22 cellular contexts compared by ENCODE assay signal in the genomic region with DNA sequence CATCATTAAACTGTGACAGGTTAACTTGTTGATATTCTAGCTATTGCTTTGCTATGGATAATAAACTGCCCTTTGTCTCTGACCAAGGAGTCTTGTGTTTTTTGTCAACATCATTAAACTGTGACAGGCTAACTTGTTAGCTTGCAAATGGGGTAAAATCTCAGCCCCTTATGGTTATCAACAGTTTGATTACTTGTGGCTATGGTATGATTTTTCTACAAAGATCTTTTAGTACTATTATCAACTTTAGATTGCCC. TPM values are rescaled to one million over a fixed set of nuclear protein-coding genes. Genes with fewer than 3 reads are reported as not detected.
DNase-seq lines count a peak whose midpoint lies in the region; ATAC-seq and TF ChIP-seq lines count a peak whose summit lies in the region.
"Had no signal": no experiment of that assay in that cellular context is flagged by ENCODE, and none has a peak within 500 bp of the region (broad histone marks: within the 10 kb centered on the region; RNA-seq: fewer than 3 reads in every experiment).

No MANE protein-coding gene starts in this region.

- TF ChIP-seq CTCF in 22Rv1 (IDR thresholded peaks at IDR 0.05) (no peak), VCaP (conservative IDR thresholded peaks at IDR 0.05) (no peak), fibroblast of villous mesenchyme (IDR thresholded peaks at IDR 0.05; ENCODE audit: insufficient read depth, low read depth, low read length) (no peak), right atrium auricular region (IDR thresholded peaks at IDR 0.05) (no peak), tibial nerve (IDR thresholded peaks at IDR 0.05) (no peak)

- no peaks in the 10 kb centered on the region for H3K9me3 ChIP-seq in right atrium auricular region
- H3K9me3 ChIP-seq in tibial nerve: no peaks in the 10 kb centered on the region
- H3K9me3 ChIP-seq in neuronal stem cell (replicated peaks in 1 of 2; ENCODE audit: control insufficient read depth in 2 of 2, insufficient read depth in 1 of 2, low read depth in 1 of 2, low read length in 2 of 2): no peaks in the 10 kb centered on the region
- H3K9me3 ChIP-seq: A549; BE2C; BLaER1 treated with 17β-estradiol and CSF1 and Interleukin-3, amounts not matched to agents 10 nM and 100 nM had no signal

- H3K4me3 ChIP-seq in fibroblast of villous mesenchyme (ENCODE audit: low read depth, low read length) (no peak overlapping the region), right atrium auricular region (no peak overlapping the region), tibial nerve (no peak overlapping the region), neuronal stem cell (ENCODE audit: low read length in 2 of 2) (no peak overlapping the region)
- H3K4me3 ChIP-seq: A549; BLaER1 treated with 17β-estradiol and CSF1 and Interleukin-3, amounts not matched to agents 10 nM and 100 nM; GM23248 had no signal

- H4K8ac ChIP-seq in neuronal stem cell (ENCODE audit: low read depth, low read length): no peak overlapping the region

- no peak overlapping the region for H3K14ac ChIP-seq in neuronal stem cell (ENCODE audit: low read length)

- H3K79me1 ChIP-seq in neuronal stem cell (ENCODE audit: low read depth, low read length): no peaks in the 10 kb centered on the region

- DNase-seq in NCI-H69 (lab: John Stamatoyannopoulos, UW) (peak; percentile 32), fibroblast of villous mesenchyme (ENCODE audit: low read depth) (peak; percentile 49), right atrium auricular region (ENCODE audit: low spot score) (no peak), tibial nerve (ENCODE audit: low spot score in 2 of 2) (no peak), neuronal stem cell (ENCODE audit: low spot score) (no peak)
- DNase-seq: 8988T; ACHN; AML-193; BE2C; CD4-positive, alpha-beta T cell; CD8-positive, alpha-beta memory T cell; COR-L47; DMS153; DND-41; GM23248; H7; HCEC 1CT had no signal

- H3K23ac ChIP-seq in neuronal stem cell (ENCODE audit: low read depth, low read length, poor library complexity): no peak overlapping the region

- H3K9ac ChIP-seq in neuronal stem cell (ENCODE audit: low read depth, low read length, poor library complexity): no peak overlapping the region
- H3K9ac ChIP-seq: BLaER1 treated with 17β-estradiol and CSF1 and Interleukin-3, amounts not matched to agents 10 nM and 100 nM; GM23248 had no signal

- H3K18ac ChIP-seq in neuronal stem cell (ENCODE audit: low read length): no peak overlapping the region

- no peak overlapping the region for H2BK12ac ChIP-seq in neuronal stem cell (ENCODE audit: low read length)

- peaks cover 0 to 13% of the 10 kb centered on the region in 2 donors for H3K4me1 ChIP-seq in right atrium auricular region
- H3K4me1 ChIP-seq in tibial nerve: no peaks in the 10 kb centered on the region
- no peaks in the 10 kb centered on the region for H3K4me1 ChIP-seq in neuronal stem cell (ENCODE audit: control insufficient read depth in 2 of 2, insufficient read depth in 1 of 2, low read depth in 1 of 2, low read length in 2 of 2)
- H3K4me1 ChIP-seq: BE2C had no signal

- no peak overlapping the region for H2BK120ac ChIP-seq in neuronal stem cell (ENCODE audit: low read depth, low read length)

- no peak overlapping the region for H2BK15ac ChIP-seq in neuronal stem cell (ENCODE audit: low read length)

- no peak overlapping the region for H2BK5ac ChIP-seq in neuronal stem cell (ENCODE audit: low read length)

- no peak for TF ChIP-seq POLR2A in tibial nerve (IDR thresholded peaks at IDR 0.05)

- H3K27ac ChIP-seq in 22Rv1: peak overlapping the region; percentile 91
- H3K27ac ChIP-seq in VCaP: peak overlapping the region; percentile 84
- H3K27ac ChIP-seq in right atrium auricular region: no peak overlapping the region
- H3K27ac ChIP-seq in tibial nerve: no peak overlapping the region
- H3K27ac ChIP-seq in neuronal stem cell (replicated peaks; ENCODE audit: low read length): no peak overlapping the region
- H3K27ac ChIP-seq: A549; BLaER1 treated with 17β-estradiol and CSF1 and Interleukin-3, amounts not matched to agents 10 nM and 100 nM; GM23248 had no signal

- no peak overlapping the region for H3K4ac ChIP-seq in neuronal stem cell (ENCODE audit: low read length)

- no peak overlapping the region for H2AK5ac ChIP-seq in neuronal stem cell (ENCODE audit: low read depth, low read length)

- no peak overlapping the region for H3K4me2 ChIP-seq in neuronal stem cell (ENCODE audit: insufficient read depth, low read length, poor library complexity, severe bottlenecking)
- H3K4me2 ChIP-seq: BLaER1 treated with 17β-estradiol and CSF1 and Interleukin-3, amounts not matched to agents 10 nM and 100 nM had no signal

- no peak overlapping the region for H4K91ac ChIP-seq in neuronal stem cell (ENCODE audit: low read depth, low read length, poor library complexity)

- H3K27me3 ChIP-seq in right atrium auricular region (no peaks in the 10 kb centered on the region), tibial nerve (no peaks in the 10 kb centered on the region), neuronal stem cell (ENCODE audit: control insufficient read depth in 3 of 3, insufficient read depth in 3 of 3, low read depth in 1 of 3, low read length in 3 of 3) (no peaks in the 10 kb centered on the region)
- H3K27me3 ChIP-seq: BE2C; BLaER1 treated with 17β-estradiol and CSF1 and Interleukin-3, amounts not matched to agents 10 nM and 100 nM had no signal

- no peak for TF ChIP-seq EP300 in tibial nerve (IDR thresholded peaks at IDR 0.05)

- no peak overlapping the region for H2AFZ ChIP-seq in neuronal stem cell (ENCODE audit: low read length)
- H2AFZ ChIP-seq: GM23248 had no signal

- H3K36me3 ChIP-seq in right atrium auricular region (no peaks in the 10 kb centered on the region), tibial nerve (no peaks in the 10 kb centered on the region), neuronal stem cell (replicated peaks in 1 of 2; ENCODE audit: control insufficient read depth in 2 of 2, insufficient read depth in 2 of 2, low read length in 2 of 2) (peaks cover 0 to 4% of the 10 kb centered on the region in 2 donors)
- H3K36me3 ChIP-seq: BE2C; BLaER1 treated with 17β-estradiol and CSF1 and Interleukin-3, amounts not matched to agents 10 nM and 100 nM had no signal

- ATAC-seq in HG02763 (IDR thresholded peaks at IDR 0.05; ENCODE audit: unreplicated experiment): no peak
- ATAC-seq: A549 had no signal

RNA-seq across cellular contexts. Expression of a gene that starts 35.9 kb away (rescaled TPM):
- total RNA-seq in fibroblast of villous mesenchyme (0.43 and 0.64 TPM in 2 replicates), right atrium auricular region (10 to 100 TPM; 12.6 to 13.5 TPM), tibial nerve (1 to 10 TPM in 1 of 4 donors, under 1 TPM in 3; 0.39 to 2.2 (median 0.61) TPM)
- 18.1 TPM for polyA plus RNA-seq in neuronal stem cell (2013, experiment 1 of 2)
- polyA plus RNA-seq in neuronal stem cell (2013, experiment 2 of 2): 19.1 TPM
- total RNA-seq: CD4-positive, alpha-beta T cell; CD8-positive, alpha-beta memory T cell had no signal
- polyA plus RNA-seq: CD8-positive, alpha-beta memory T cell had no signal

Comparison
In these comparisons a context has a peak if more than half of its experiments do, and no peak if none do; other contexts are left out.
1. H3K27ac ChIP-seq: peak in 22Rv1 (single experiment) and VCaP (single experiment); none in right atrium auricular region (0 of 2), tibial nerve (0 of 4) and neuronal stem cell (single experiment).
2. DNase-seq: peak in NCI-H69 (single experiment) and fibroblast of villous mesenchyme (single experiment); none in right atrium auricular region (single experiment), tibial nerve (0 of 2) and neuronal stem cell (single experiment).